Comparison of ENCODE assay signal across 8 cellular contexts in genomic region chr6:63573140-63573898, GRCh38. TPM values are rescaled to one million over a fixed set of nuclear protein-coding genes. Genes with fewer than 3 reads are reported as not detected.
DNase-seq lines count a peak whose midpoint lies in the region; ATAC-seq and TF ChIP-seq lines count a peak whose summit lies in the region.

No MANE protein-coding gene starts in this region.

- intact Hi-C loops in right lobe of liver (cut with DNase I): no loop called here

- H3K27me3 ChIP-seq in right lobe of liver: no peaks in the 10 kb centered on the region

- DNase-seq in AG10803 (ENCODE audit: low read depth) (peak; percentile 70), NCI-H226 (peak; percentile 79), dermis blood vessel endothelial cell (peak; percentile 74), right lobe of liver (peak; percentile 86 to 87 (median 86))
- peak; percentile 54 for DNase-seq in activated CD4-positive, alpha-beta T cell treated with anti-CD3 and anti-CD28 coated beads, Interleukin-2, amount 50 U/mL, for 1 hour
- DNase-seq in stimulated activated CD4-positive, alpha-beta T cell treated with anti-CD3 and anti-CD28 coated beads, Interleukin-4, amount 100 ng/mL, for 48 hours (ENCODE audit: low read depth in 2 of 2): peak; percentile 51 to 54

- no peak for TF ChIP-seq CTCF in AG10803 (conservative IDR thresholded peaks at IDR 0.05; ENCODE audit: low read length)
- TF ChIP-seq CTCF in right lobe of liver (IDR thresholded peaks at IDR 0.05): no peak

- H3K9me3 ChIP-seq in right lobe of liver: no peaks in the 10 kb centered on the region

- peak; percentile 89 for TF ChIP-seq POLR2A in right lobe of liver (IDR thresholded peaks at IDR 0.05)

- H3K4me3 ChIP-seq in AG10803 (ENCODE audit: low read length) (peak overlapping the region; percentile 83), right lobe of liver (peak overlapping the region; percentile 64 to 79 (median 78))

- WGBS in right lobe of liver (ENCODE audit: insufficient coverage, low coverage, low lambda C conversion rate, missing lambda C conversion rate): 0% methylated on average over 13 of the region's 79 CpGs

- H3K27ac ChIP-seq in right lobe of liver: peak overlapping the region; percentile 99 to 100 (median 100)

- ATAC-seq in GM18873 (IDR thresholded peaks at IDR 0.05; ENCODE audit: low FRiP score, unreplicated experiment) (peak; percentile 38), HG03139 (IDR thresholded peaks at IDR 0.05; ENCODE audit: unreplicated experiment) (peak; percentile 33), right lobe of liver (peak; percentile 28 to 51 (median 33))

- peaks cover 0 to 22% (median 15%) of the 10 kb centered on the region in 4 donors for H3K36me3 ChIP-seq in right lobe of liver

- peaks cover 0 to 28% (median 11%) of the 10 kb centered on the region in 4 donors for H3K4me1 ChIP-seq in right lobe of liver

RNA-seq across cellular contexts. Expression of gene PTP4A1, which starts 1.0 kb away (rescaled TPM):
- 27.9 and 73.0 TPM in 2 replicates for total RNA-seq in dermis blood vessel endothelial cell
- total RNA-seq in right lobe of liver: 100 to 1,000 TPM; 147 to 342 (median 225) TPM

Comparison
In these comparisons a context has a peak if more than half of its experiments do, and no peak if none do; other contexts are left out.
1. Peak in every context shown above with its lines: DNase-seq, ATAC-seq, H3K4me3 ChIP-seq and H3K27ac ChIP-seq.